ENCODE assay signal across 10 cellular contexts in genomic region chr10:17238445-17239275, GRCh38. TPM values are rescaled to one million over a fixed set of nuclear protein-coding genes. Genes with fewer than 3 reads are reported as not detected.
DNase-seq lines count a peak whose midpoint lies in the region; ATAC-seq and TF ChIP-seq lines count a peak whose summit lies in the region.
"Had no signal": no experiment of that assay in that cellular context is flagged by ENCODE, and none has a peak within 500 bp of the region (broad histone marks: within the 10 kb centered on the region; RNA-seq: fewer than 3 reads in every experiment).

No MANE protein-coding gene starts in this region.

- H3K9me3 ChIP-seq in right atrium auricular region (no peaks in the 10 kb centered on the region), transverse colon (no peaks in the 10 kb centered on the region)
- H3K9me3 ChIP-seq: upper lobe of left lung had no signal

- H3K36me3 ChIP-seq in right atrium auricular region (peaks cover 39% of the 10 kb centered on the region), transverse colon (peaks cover 0 to 44% (median 12%) of the 10 kb centered on the region in 4 donors)

- peak; percentile 61 for DNase-seq in activated T-cell treated with anti-CD3 and anti-CD28 coated beads, Interleukin-2, amount 50 U/mL, for 1 hour
- DNase-seq in activated T-cell treated with anti-CD3 and anti-CD28 coated beads, Interleukin-2, amount 50 U/mL, for 48 hours: no peak
- DNase-seq in astrocyte of the cerebellum (ENCODE audit: low read depth): peak; percentile 77
- DNase-seq in right atrium auricular region (ENCODE audit: low spot score): peak; percentile 80
- DNase-seq in transverse colon: no peak
- no peak for DNase-seq in G401 (ENCODE audit: low spot score)
- DNase-seq: NCI-H524, upper lobe of left lung had no signal

- TF ChIP-seq EP300 in transverse colon (IDR thresholded peaks at IDR 0.05; ENCODE audit: low read depth): no peak

- WGBS in transverse colon (ENCODE audit: low coverage in 1 of 2), 2 donors: 46 to 59% methylated on average over 7 to 12 of the region's 12 CpGs

- H3K27me3 ChIP-seq in right atrium auricular region: no peaks in the 10 kb centered on the region
- H3K27me3 ChIP-seq in transverse colon: no peaks in the 10 kb centered on the region
- H3K27me3 ChIP-seq: upper lobe of left lung had no signal

- peaks cover 0 to 26% of the 10 kb centered on the region in 2 donors for H3K4me1 ChIP-seq in right atrium auricular region
- peaks cover 0 to 30% (median 11%) of the 10 kb centered on the region in 4 donors for H3K4me1 ChIP-seq in transverse colon

- in situ Hi-C loops in astrocyte of the cerebellum (cut with HindIII; ENCODE audit: low sequenced_read_pairs) (no loop called here), transverse colon (cut with MboI; ENCODE audit: low pct_ligation_motif_present in 1 of 4, low pct_unique_long_range_greater_than_20kb in 1 of 4, low sequenced_read_pairs in 3 of 4) (no loop called here), G401 (cut with HindIII; ENCODE audit: low sequenced_read_pairs) (no loop called here)

- no peak for TF ChIP-seq POLR2A in transverse colon (IDR thresholded peaks at IDR 0.05)

- H3K4me3 ChIP-seq in astrocyte of the cerebellum (ENCODE audit: low read depth, low read length) (no peak overlapping the region), right atrium auricular region (no peak overlapping the region), transverse colon (no peak overlapping the region)
- H3K4me3 ChIP-seq: upper lobe of left lung had no signal

- ATAC-seq in GM18867 (IDR thresholded peaks at IDR 0.05; ENCODE audit: unreplicated experiment): no peak
- ATAC-seq in GM19351 (IDR thresholded peaks at IDR 0.05; ENCODE audit: unreplicated experiment): no peak

- H3K27ac ChIP-seq in right atrium auricular region (peak overlapping the region; percentile 18 to 48), transverse colon (peak overlapping the region; percentile 9 to 49 (median 18))

- TF ChIP-seq CTCF in astrocyte of the cerebellum (IDR thresholded peaks at IDR 0.05; ENCODE audit: low read depth, low read length, missing control alignments): no peak
- TF ChIP-seq CTCF in right atrium auricular region (IDR thresholded peaks at IDR 0.05): no peak
- no peak for TF ChIP-seq CTCF in transverse colon (IDR thresholded peaks at IDR 0.05)

- intact Hi-C loops in transverse colon (cut with DNase I; ENCODE audit: low total_unique reads): no loop called here

RNA-seq across cellular contexts. Expression of gene VIM, which starts 10.6 kb away (rescaled TPM):
- 1,000 to 10,000 TPM; 1,022 to 1,600 TPM for total RNA-seq in right atrium auricular region
- total RNA-seq in transverse colon: 1,000 to 10,000 TPM in 1 of 4 donors, 100 to 1,000 TPM in 3; 345 to 1,157 (median 686) TPM
- 1,486 and 1,494 TPM in 2 replicates for total RNA-seq in G401 (2014; rRNA removed; shearing (Covaris generic))

RNA-seq across cellular contexts. Expression of gene TRDMT1, which starts 37.2 kb away (rescaled TPM):
- total RNA-seq in right atrium auricular region: 1 to 10 TPM; 3.8 to 5.0 TPM
- total RNA-seq in transverse colon: 1 to 10 TPM; 3.7 to 9.7 (median 7.9) TPM
- total RNA-seq in G401 (2014; rRNA removed; shearing (Covaris generic)): 3.2 and 6.8 TPM in 2 replicates

Comparison
In these comparisons a context has a peak if more than half of its experiments do, and no peak if none do; other contexts are left out.
1. DNase-seq: peak in activated T-cell treated with anti-CD3 and anti-CD28 coated beads, Interleukin-2, amount 50 U/mL, for 1 hour (single experiment), astrocyte of the cerebellum (single experiment) and right atrium auricular region (single experiment); none in activated T-cell treated with anti-CD3 and anti-CD28 coated beads, Interleukin-2, amount 50 U/mL, for 48 hours (0 of 2), transverse colon (single experiment) and G401 (single experiment).